8 cellular contexts compared by ENCODE assay signal in genomic region chr21:31180256-31181088, GRCh38.
DNase-seq lines count a peak whose midpoint lies in the region; ATAC-seq, FAIRE-seq and TF ChIP-seq lines count a peak whose summit lies in the region.

No MANE protein-coding gene starts in this region.

- peaks cover 74% of the 10 kb centered on the region for H3K4me1 Mint-ChIP-seq in activated CD8-positive, alpha-beta T cell treated with anti-CD3 and anti-CD28 coated beads for 36 hours (ENCODE audit: low read depth)
- peaks cover 12% of the 10 kb centered on the region for H3K4me1 Mint-ChIP-seq in glutamatergic neuron (ENCODE audit: low read depth, unreplicated experiment)

- DNase-seq in ELR (ENCODE audit: low read depth) (peak; percentile 35), NCI-H1694 treated with DMSO at 0.1 percent for 48 hours (lab: John Stamatoyannopoulos, UW) (peak; percentile 82), glutamatergic neuron (no peak), stomach (no peak), posterior vena cava (ENCODE audit: low spot score) (no peak)
- DNase-seq in activated CD8-positive, alpha-beta T cell treated with anti-CD3 and anti-CD28 coated beads for 36 hours, result peak; percentile 35

- TF ChIP-seq EP300 in stomach (IDR thresholded peaks at IDR 0.05), result no peak

- no peaks in the 10 kb centered on the region for H3K9me3 Mint-ChIP-seq in activated CD8-positive, alpha-beta T cell treated with anti-CD3 and anti-CD28 coated beads for 36 hours
- no peaks in the 10 kb centered on the region for H3K9me3 Mint-ChIP-seq in glutamatergic neuron (ENCODE audit: unreplicated experiment)

- no peaks in the 10 kb centered on the region for H3K27me3 ChIP-seq in stomach

- WGBS in stomach, 5 donors, result 39 to 53% (median 48%) methylated on average over 5 of the region's 5 CpGs

- H3K4me1 ChIP-seq in stomach, result peaks cover 0 to under 1% (median 0%) of the 10 kb centered on the region in 4 donors

- H3K27me3 Mint-ChIP-seq in activated CD8-positive, alpha-beta T cell treated with anti-CD3 and anti-CD28 coated beads for 36 hours, result no peaks in the 10 kb centered on the region
- peaks cover 2% of the 10 kb centered on the region for H3K27me3 Mint-ChIP-seq in glutamatergic neuron (ENCODE audit: unreplicated experiment)

- no peaks in the 10 kb centered on the region for H3K36me3 ChIP-seq in stomach

- peak; percentile 72 for TF ChIP-seq CTCF in activated CD8-positive, alpha-beta T cell treated with anti-CD3 and anti-CD28 coated beads for 36 hours (IDR thresholded peaks at IDR 0.05)
- peak; percentile 29 for TF ChIP-seq CTCF in glutamatergic neuron (IDR thresholded peaks at IDR 0.05; ENCODE audit: partially characterized antibody, unreplicated experiment)
- TF ChIP-seq CTCF in stomach (IDR thresholded peaks at IDR 0.05), result peak in 4 of 7 experiments; percentile 16 to 42 (median 30)

- H3K4me3 Mint-ChIP-seq in activated CD8-positive, alpha-beta T cell treated with anti-CD3 and anti-CD28 coated beads for 36 hours, result peak overlapping the region; percentile 84
- no peak overlapping the region for H3K4me3 Mint-ChIP-seq in glutamatergic neuron (ENCODE audit: unreplicated experiment)

- intact Hi-C loops in activated CD8-positive, alpha-beta T cell treated with anti-CD3 and anti-CD28 coated beads for 36 hours (cut with micrococcal nuclease), result loop anchor here (2.0 to 5.0 kb wide), 2 partner anchors 48 to 82 kb away; no protein-coding TSS in a partner anchor
- intact Hi-C loops in stomach (cut with DNase I; ENCODE audit: low total_unique reads) (loop anchor here (5.0 kb wide), 1 partner anchor 83 kb away; no protein-coding TSS in a partner anchor), posterior vena cava (cut with DNase I) (no loop called here)

- no peaks in the 10 kb centered on the region for H3K9me3 ChIP-seq in stomach

- no peak overlapping the region for H3K4me3 ChIP-seq in stomach

- ATAC-seq in activated CD8-positive, alpha-beta T cell treated with anti-CD3 and anti-CD28 coated beads for 36 hours, result no peak
- ATAC-seq in HG03139 (IDR thresholded peaks at IDR 0.05; ENCODE audit: unreplicated experiment), result no peak

- POLR2A ChIA-PET in activated CD8-positive, alpha-beta T cell treated with anti-CD3 and anti-CD28 coated beads for 36 hours (lab: Charles Lee), result interaction anchor here (0.7 to 3.4 kb wide), 9 partner anchors 8 to 469 kb away, joined by 3 to 27 read pairs (median 5); no protein-coding TSS in a partner anchor

- CTCF ChIA-PET in activated CD8-positive, alpha-beta T cell treated with anti-CD3 and anti-CD28 coated beads for 36 hours (lab: Charles Lee), result interaction anchor here (0.6 to 5.6 kb wide), 26 partner anchors 8 to 405 kb away, joined by 3 to 79 read pairs (median 6); no protein-coding TSS in a partner anchor

- peak; percentile 91 for FAIRE-seq in A204.1 (lab: Jason Lieb, UNC)

- TF ChIP-seq POLR2A in stomach (IDR thresholded peaks at IDR 0.05), result no peak

- H3K36me3 Mint-ChIP-seq in activated CD8-positive, alpha-beta T cell treated with anti-CD3 and anti-CD28 coated beads for 36 hours (ENCODE audit: low read depth), result peaks cover 40% of the 10 kb centered on the region
- H3K36me3 Mint-ChIP-seq in glutamatergic neuron (ENCODE audit: unreplicated experiment), result no peaks in the 10 kb centered on the region

- H3K27ac ChIP-seq in stomach, result no peak overlapping the region

- H3K27ac Mint-ChIP-seq in activated CD8-positive, alpha-beta T cell treated with anti-CD3 and anti-CD28 coated beads for 36 hours, result peak overlapping the region; percentile 94
- peak overlapping the region; percentile 6 for H3K27ac Mint-ChIP-seq in glutamatergic neuron (ENCODE audit: unreplicated experiment)

Comparison
In these comparisons a context has a peak if more than half of its experiments do, and no peak if none do; other contexts are left out.
1. DNase-seq: peak in ELR (single experiment), NCI-H1694 treated with DMSO at 0.1 percent for 48 hours (single experiment) and activated CD8-positive, alpha-beta T cell treated with anti-CD3 and anti-CD28 coated beads for 36 hours (single experiment); none in glutamatergic neuron (single experiment), stomach (single experiment) and posterior vena cava (single experiment).
2. intact Hi-C loops: an anchor here in activated CD8-positive, alpha-beta T cell treated with anti-CD3 and anti-CD28 coated beads for 36 hours (2.0 to 5.0 kb wide) and stomach (5.0 kb wide); none called in posterior vena cava.
3. Peak in every context shown above with its lines, with median percentiles within 50 percentile points of each other: CTCF ChIP-seq.